In the genomic region with DNA sequence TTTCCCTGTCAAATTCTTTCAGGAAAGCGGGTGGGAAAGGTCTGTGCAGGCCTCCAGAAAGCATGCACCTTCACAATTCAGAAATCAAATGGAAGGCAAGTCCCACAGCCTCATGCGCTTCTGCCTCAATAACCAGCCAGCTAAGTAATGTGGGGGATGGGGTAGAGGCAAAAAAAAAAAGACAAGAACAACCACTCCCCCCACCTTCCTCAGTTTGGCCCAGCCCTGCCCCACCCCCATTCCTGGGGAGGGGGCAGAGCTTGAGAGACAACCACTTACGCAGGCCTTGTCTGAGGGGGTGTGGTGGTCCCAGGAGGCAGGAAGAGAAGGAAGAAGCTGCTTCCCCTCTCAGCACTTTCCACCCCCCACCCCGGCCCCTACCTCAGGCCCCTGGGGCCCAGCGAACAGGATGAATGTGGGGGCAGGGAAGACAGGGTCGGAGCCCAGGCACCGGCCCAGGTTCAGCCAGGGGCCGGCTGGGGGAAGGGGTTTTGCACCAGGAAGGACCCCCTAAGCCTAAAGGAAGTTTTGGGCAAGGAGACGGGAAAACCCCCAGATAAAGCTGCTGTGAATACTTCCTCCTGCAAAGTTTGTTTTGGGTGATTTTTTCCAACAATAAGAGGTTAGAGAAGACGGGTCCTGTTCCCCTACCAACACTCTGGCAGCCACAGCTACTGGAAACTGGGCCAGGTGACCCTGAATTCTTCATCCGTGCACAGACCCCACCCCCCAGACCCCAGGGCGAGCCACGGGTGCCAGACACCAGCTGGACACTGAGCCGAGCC, we compare ENCODE assay signal across 8 cellular contexts. TPM values are rescaled to one million over a fixed set of nuclear protein-coding genes. Genes with fewer than 3 reads are reported as not detected.
DNase-seq lines count a peak whose midpoint lies in the region; ATAC-seq and TF ChIP-seq lines count a peak whose summit lies in the region.

No MANE protein-coding gene starts in this region.

- H3K4me1 ChIP-seq in ACC112 (ENCODE audit: control insufficient read depth, insufficient read depth, low read length, unreplicated experiment) (no peaks in the 10 kb centered on the region), MM.1S (ENCODE audit: low read length) (peaks cover 8% of the 10 kb centered on the region; the same call in 1 of the 2 replicates), mucosa of descending colon (ENCODE audit: low read depth) (peaks cover 23% of the 10 kb centered on the region)

- no peak overlapping the region for H3K27ac ChIP-seq in ACC112 (ENCODE audit: low read depth, low read length)
- H3K27ac ChIP-seq in MM.1S (ENCODE audit: low read length), result no peak overlapping the region
- peak overlapping the region in 58 of 59 donors; percentile 22 to 91 (median 79) for H3K27ac ChIP-seq in dorsolateral prefrontal cortex

- H3K4me3 ChIP-seq in ACC112 (ENCODE audit: low read depth, low read length) (peak overlapping the region; percentile 60; the same call in 1 of the 2 replicates), MM.1S (ENCODE audit: low read length) (peak overlapping the region; percentile 78), dorsolateral prefrontal cortex (peak overlapping the region; percentile 54 to 90 (median 77)), mucosa of descending colon (peak overlapping the region; percentile 91)

- H3K9me3 ChIP-seq in MM.1S (replicated peaks; ENCODE audit: insufficient read depth, low read length), result no peaks in the 10 kb centered on the region
- no peaks in the 10 kb centered on the region for H3K9me3 ChIP-seq in mucosa of descending colon

- H4K20me1 ChIP-seq in MM.1S (ENCODE audit: insufficient read depth, low read length), result no peaks in the 10 kb centered on the region

- TF ChIP-seq CTCF in MM.1S (IDR thresholded peaks at IDR 0.05; ENCODE audit: low read length) (no peak), dorsolateral prefrontal cortex (IDR thresholded peaks at IDR 0.05 in 54 of 56, conservative IDR thresholded peaks at IDR 0.05 in 2 of 56; ENCODE audit: low read depth in 1 of 56, partially characterized antibody in 56 of 56) (no peak), mucosa of descending colon (IDR thresholded peaks at IDR 0.05) (no peak), GM13976 (IDR thresholded peaks at IDR 0.05; ENCODE audit: borderline replicate concordance, control extremely low read depth, extremely low read depth, insufficient read depth, missing control alignments) (no peak)

- H3K27me3 ChIP-seq in ACC112 (ENCODE audit: insufficient read depth, low read length) (peaks cover 20% of the 10 kb centered on the region), MM.1S (replicated peaks; ENCODE audit: insufficient read depth, low read length) (no peaks in the 10 kb centered on the region), dorsolateral prefrontal cortex (peaks cover 0 to 6% (median 0%) of the 10 kb centered on the region in 45 donors)

- ATAC-seq in mucosa of descending colon (no peak), HG03432 (IDR thresholded peaks at IDR 0.05; ENCODE audit: unreplicated experiment) (no peak)

- in situ Hi-C loops in GM13976 (cut with MboI; ENCODE audit: low sequenced_read_pairs, unreplicated experiment), result no loop called here

- H2AFZ ChIP-seq in ACC112 (ENCODE audit: low read length, unreplicated experiment) (no peak overlapping the region), MM.1S (ENCODE audit: low read length) (peak overlapping the region; percentile 82)

- H3K4me2 ChIP-seq in MM.1S (ENCODE audit: low read depth, low read length), result peak overlapping the region; percentile 88

- H3K79me2 ChIP-seq in ACC112 (ENCODE audit: control insufficient read depth, insufficient read depth, low read length, unreplicated experiment), result no peaks in the 10 kb centered on the region
- peaks cover 9% of the 10 kb centered on the region for H3K79me2 ChIP-seq in MM.1S (ENCODE audit: low read length)

- peak overlapping the region; percentile 53; the same call in 1 of the 2 replicates for H3K9ac ChIP-seq in MM.1S (ENCODE audit: low read length)

- no peaks in the 10 kb centered on the region for H3F3A ChIP-seq in MM.1S (ENCODE audit: insufficient read depth, low read length)

- H3K36me3 ChIP-seq in ACC112 (ENCODE audit: insufficient read depth, low read length), result no peaks in the 10 kb centered on the region
- no peaks in the 10 kb centered on the region for H3K36me3 ChIP-seq in MM.1S (replicated peaks; ENCODE audit: insufficient read depth, low read length)
- no peaks in the 10 kb centered on the region for H3K36me3 ChIP-seq in mucosa of descending colon (ENCODE audit: low read depth)

- intact Hi-C loops in dorsolateral prefrontal cortex (cut with DNase I), result no loop called here
- intact Hi-C loops in mucosa of descending colon (cut with DNase I, micrococcal nuclease), result no loop called here

- no peaks in the 10 kb centered on the region for H3K9me2 ChIP-seq in MM.1S (replicated peaks; ENCODE audit: insufficient read depth, low read length)

- DNase-seq in MM.1S (no peak), dorsolateral prefrontal cortex (no peak), mucosa of descending colon (peak in 2 of 3 donors; percentile 49 to 60), NCI-H2107 treated with DMSO at 0.1 percent for 48 hours (lab: John Stamatoyannopoulos, UW; ENCODE audit: unreplicated experiment) (no peak), GM13976 (ENCODE audit: low spot score) (no peak), medulla oblongata (ENCODE audit: extremely low spot score) (no peak)

RNA-seq across cellular contexts. Expression of a gene that starts 1.2 kb away (rescaled TPM):
- total RNA-seq in dorsolateral prefrontal cortex, result 10 to 100 TPM in 118 of 120 experiments, 1 to 10 TPM in 2; 8.2 to 46.7 (median 21.8) TPM
- total RNA-seq in mucosa of descending colon, result 100 to 1,000 TPM; 165 to 383 (median 320) TPM

RNA-seq across cellular contexts. Expression of a gene that starts 26.5 kb away (rescaled TPM):
- 10 to 100 TPM in 80 of 120 experiments, 1 to 10 TPM in 40; 5.0 to 25.5 (median 10.9) TPM for total RNA-seq in dorsolateral prefrontal cortex
- total RNA-seq in mucosa of descending colon, result 10 to 100 TPM; 10.7 to 14.0 (median 12.1) TPM

RNA-seq across cellular contexts. Expression of a gene that starts 27.5 kb away (rescaled TPM):
- 10 to 100 TPM in 119 of 120 experiments, 1 to 10 TPM in 1; 8.8 to 66.9 (median 20.5) TPM for total RNA-seq in dorsolateral prefrontal cortex
- 10 to 100 TPM in 2 of 3 donors, 1 to 10 TPM in 1; 5.7 to 32.7 (median 18.6) TPM for total RNA-seq in mucosa of descending colon

RNA-seq across cellular contexts. Expression of a gene that starts 50.7 kb away (rescaled TPM):
- 100 to 1,000 TPM in 3 of 120 experiments, 10 to 100 TPM in 117; 40.7 to 102 (median 75.6) TPM for total RNA-seq in dorsolateral prefrontal cortex
- total RNA-seq in mucosa of descending colon, result 10 to 100 TPM; 17.8 to 46.5 (median 19.1) TPM

RNA-seq across cellular contexts. Expression of a gene that starts 50.8 kb away (rescaled TPM):
- total RNA-seq in dorsolateral prefrontal cortex (10 to 100 TPM in 101 of 120 experiments, 1 to 10 TPM in 19; 5.9 to 49.7 (median 14.5) TPM), mucosa of descending colon (1 to 10 TPM in 1 of 3 donors, under 1 TPM in 2; 0.12 to 2.8 (median 0.32) TPM)

Comparison
In these comparisons a context has a peak if more than half of its experiments do, and no peak if none do; other contexts are left out.
1. H3K27ac ChIP-seq: peak in dorsolateral prefrontal cortex (58 of 59); none in ACC112 (single experiment) and MM.1S (single experiment).
2. DNase-seq: peak in mucosa of descending colon (2 of 3); none in MM.1S (single experiment), dorsolateral prefrontal cortex (0 of 10), NCI-H2107 treated with DMSO at 0.1 percent for 48 hours (single experiment), GM13976 (single experiment) and medulla oblongata (single experiment).
3. Peak in every context shown above with its lines, with median percentiles within 50 percentile points of each other: H3K4me3 ChIP-seq.